In genomic region chr12:91326043-91327027, GRCh38 we compare ENCODE assay signal across 8 cellular contexts.
DNase-seq lines count a peak whose midpoint lies in the region; ATAC-seq and TF ChIP-seq lines count a peak whose summit lies in the region.

No MANE protein-coding gene starts in this region.

- H3K4me1 ChIP-seq in HEK293 (ENCODE audit: control insufficient read depth, insufficient read depth, low read length), result no peaks in the 10 kb centered on the region

- no peak for ATAC-seq in GM19452 (IDR thresholded peaks at IDR 0.05; ENCODE audit: unreplicated experiment)

- no peaks in the 10 kb centered on the region for H3K9me3 ChIP-seq in HEK293 (ENCODE audit: control insufficient read depth, insufficient read depth, low read depth, low read length)

- POLR2A ChIA-PET in HEK293 (lab: Yijun Ruan, JAX), result no interaction called here

- H3K4me3 ChIP-seq in HEK293 (ENCODE audit: low read depth, low read length), result no peak overlapping the region

- DNase-seq in NCI-H82 (lab: John Stamatoyannopoulos, UW) (peak; percentile 74), NCI-H82 treated with DMSO at 0.1 percent for 48 hours (lab: John Stamatoyannopoulos, UW; ENCODE audit: unreplicated experiment) (no peak), NCI-H2227 (lab: John Stamatoyannopoulos, UW; ENCODE audit: unreplicated experiment) (peak; percentile 58), glomerular endothelial cell (ENCODE audit: extremely low read depth, low read depth, low spot score) (peak; percentile 9), pons (ENCODE audit: low spot score) (peak; percentile 65)
- peak; percentile 19 to 26 for DNase-seq in activated T-cell treated with anti-CD3 and anti-CD28 coated beads, Interleukin-2, amount 50 U/mL, for 48 hours

- CTCF ChIA-PET in HEK293 (lab: Yijun Ruan, JAX), result interaction anchor here (0.5 to 4.4 kb wide), 23 partner anchors 9 to 455 kb away, joined by 3 to 21 read pairs (median 4); no protein-coding TSS in a partner anchor

- H3K27ac ChIP-seq in HEK293 (ENCODE audit: extremely low read depth, low read depth, low read length), result no peak overlapping the region

- no peak for TF ChIP-seq CTCF in HEK293 (tag by site-specific recombination; IDR thresholded peaks at IDR 0.05)

- no peaks in the 10 kb centered on the region for H3K36me3 ChIP-seq in HEK293 (ENCODE audit: control insufficient read depth in 2 of 2, insufficient read depth in 1 of 2, low read length in 2 of 2)

TF ChIP-seq in HEK293, 187 proteins besides CTCF, POLR2A, EP300 and RAD21:
- peak; percentile 45 for TF ChIP-seq ZNF654 (tag by site-specific recombination; IDR thresholded peaks at IDR 0.05; ENCODE audit: low read depth)
- TF ChIP-seq ZNF544 (tag by site-specific recombination; IDR thresholded peaks at IDR 0.05), result no peak
- TF ChIP-seq GLI4 (tag by site-specific recombination; IDR thresholded peaks at IDR 0.05), result no peak
- no peak for TF ChIP-seq ZNF548 (tag by site-specific recombination; IDR thresholded peaks at IDR 0.05)
- TF ChIP-seq ZNF624 (tag by site-specific recombination; IDR thresholded peaks at IDR 0.05), result no peak
